ENCODE assay signal across 24 cellular contexts in genomic region chr2:10574911-10575310, GRCh38.
"Had no signal": no experiment of that assay in that cellular context is flagged by ENCODE, and none has a peak within 500 bp of the region (broad histone marks: within the 10 kb centered on the region; RNA-seq: fewer than 3 reads in every experiment).

No MANE protein-coding gene starts in this region.

- H3K4me1 ChIP-seq: breast epithelium, esophagus muscularis mucosa, pancreas, prostate gland, sigmoid colon, stomach, vagina had no signal

- H3K9me3 Mint-ChIP-seq: activated naive CD4-positive, alpha-beta T cell treated with anti-CD3 and anti-CD28 coated beads, Interleukin-2, amount 50 U/mL, for 24 hours; activated naive CD8-positive, alpha-beta T cell treated with anti-CD3 and anti-CD28 coated beads, Interleukin-2, amount 50 U/mL, for 24 hours; naive thymus-derived CD4-positive, alpha-beta T cell; neural crest cell; stimulated activated memory B cell treated with anti-CD40 and anti-IgM and Interleukin-4, amounts not matched to agents 10 μg/mL and 1 μg/mL and 100 μg/mL, for 72 hours had no signal

- H3K4me1 Mint-ChIP-seq: activated naive CD8-positive, alpha-beta T cell treated with anti-CD3 and anti-CD28 coated beads, Interleukin-2, amount 50 U/mL, for 24 hours; stimulated activated memory B cell treated with anti-CD40 and anti-IgM and Interleukin-4, amounts not matched to agents 10 μg/mL and 1 μg/mL and 100 μg/mL, for 72 hours had no signal

- H3K36me3 ChIP-seq: prostate gland had no signal

- H3K9me3 ChIP-seq: breast epithelium, esophagus muscularis mucosa, left ventricle myocardium inferior, pancreas, prostate gland, sigmoid colon, stomach, thyroid gland, upper lobe of left lung, vagina had no signal

- DNase-seq: activated CD4-positive, alpha-beta T cell treated with anti-CD3 and anti-CD28 coated beads for 36 hours; activated CD4-positive, CD25-positive, alpha-beta regulatory T cell; activated CD8-positive, alpha-beta memory T cell treated with anti-CD3 and anti-CD28 coated beads for 24 hours; activated naive CD8-positive, alpha-beta T cell treated with anti-CD3 and anti-CD28 coated beads, Interleukin-2, amount 50 U/mL, for 24 hours; central memory CD4-positive, alpha-beta T cell; foreskin melanocyte; left ventricle myocardium inferior; naive thymus-derived CD4-positive, alpha-beta T cell; pancreas; retina; sigmoid colon; small intestine; stimulated activated CD4-positive, alpha-beta T cell treated with anti-CD3 and anti-CD28 coated beads, Interleukin-4, amount 100 ng/mL, for 24 hours; stomach; thyroid gland; upper lobe of left lung had no signal

- H3K27ac ChIP-seq: breast epithelium, esophagus muscularis mucosa, left ventricle myocardium inferior, pancreas, prostate gland, sigmoid colon, stomach, thyroid gland, upper lobe of left lung, vagina had no signal

- H3K27me3 Mint-ChIP-seq: activated CD4-positive, alpha-beta T cell treated with anti-CD3 and anti-CD28 coated beads for 36 hours; activated naive CD4-positive, alpha-beta T cell treated with anti-CD3 and anti-CD28 coated beads, Interleukin-2, amount 50 U/mL, for 24 hours; activated naive CD8-positive, alpha-beta T cell treated with anti-CD3 and anti-CD28 coated beads, Interleukin-2, amount 50 U/mL, for 24 hours; naive thymus-derived CD4-positive, alpha-beta T cell; stimulated activated memory B cell treated with anti-CD40 and anti-IgM and Interleukin-4, amounts not matched to agents 10 μg/mL and 1 μg/mL and 100 μg/mL, for 72 hours had no signal

- H3K4me3 ChIP-seq: breast epithelium, esophagus muscularis mucosa, left ventricle myocardium inferior, lung, pancreas, prostate gland, sigmoid colon, stomach, thyroid gland, upper lobe of left lung, vagina had no signal

- ATAC-seq: activated CD4-positive, alpha-beta T cell treated with anti-CD3 and anti-CD28 coated beads for 36 hours; activated naive CD8-positive, alpha-beta T cell treated with anti-CD3 and anti-CD28 coated beads, Interleukin-2, amount 50 U/mL, for 24 hours; naive thymus-derived CD4-positive, alpha-beta T cell; stimulated activated memory B cell treated with anti-CD40 and anti-IgM and Interleukin-4, amounts not matched to agents 10 μg/mL and 1 μg/mL and 100 μg/mL, for 72 hours had no signal

- H3K4me3 Mint-ChIP-seq: activated CD4-positive, alpha-beta T cell treated with anti-CD3 and anti-CD28 coated beads for 36 hours; activated naive CD4-positive, alpha-beta T cell treated with anti-CD3 and anti-CD28 coated beads, Interleukin-2, amount 50 U/mL, for 24 hours; activated naive CD8-positive, alpha-beta T cell treated with anti-CD3 and anti-CD28 coated beads, Interleukin-2, amount 50 U/mL, for 24 hours; naive thymus-derived CD4-positive, alpha-beta T cell; neural crest cell; stimulated activated memory B cell treated with anti-CD40 and anti-IgM and Interleukin-4, amounts not matched to agents 10 μg/mL and 1 μg/mL and 100 μg/mL, for 72 hours had no signal

- H3K27me3 ChIP-seq: breast epithelium, esophagus muscularis mucosa, pancreas, sigmoid colon, stomach, thyroid gland, upper lobe of left lung, vagina had no signal

- H3K27ac Mint-ChIP-seq: activated CD4-positive, alpha-beta T cell treated with anti-CD3 and anti-CD28 coated beads for 36 hours; activated naive CD4-positive, alpha-beta T cell treated with anti-CD3 and anti-CD28 coated beads, Interleukin-2, amount 50 U/mL, for 24 hours; naive thymus-derived CD4-positive, alpha-beta T cell; stimulated activated memory B cell treated with anti-CD40 and anti-IgM and Interleukin-4, amounts not matched to agents 10 μg/mL and 1 μg/mL and 100 μg/mL, for 72 hours had no signal
